In genomic region chr1:99836171-99837122, GRCh38 we compare ENCODE assay signal across 1 cellular context.
TF ChIP-seq lines count a peak whose summit lies in the region.
"Not testable (repeated sequence)": the region's sequence is repeated elsewhere in the genome, so short reads cannot be mapped to it uniquely, and the experiment has no call there.

No MANE protein-coding gene starts in this region.

TF ChIP-seq in HepG2, 621 proteins besides CTCF, POLR2A, EP300 and RAD21 (continued from another document):
- TF ChIP-seq ZNF281 (CRISPR knock-in tag; IDR thresholded peaks at IDR 0.05; ENCODE audit: borderline replicate concordance) (peak; percentile 40; the same call in 1 of the 2 replicates), SOX6 (CRISPR knock-in tag; IDR thresholded peaks at IDR 0.05) (peak; percentile 28; the same call in 1 of the 2 replicates), SOX13 (CRISPR knock-in tag; conservative IDR thresholded peaks at IDR 0.05 in 1 of 2, IDR thresholded peaks at IDR 0.05 in 1 of 2) (peak in 1 of 2 experiments; percentile 29; a peak in 1 of 4 replicates), FOXA1 (CRISPR knock-in tag; IDR thresholded peaks at IDR 0.05) (peak; percentile 72), ZFY (CRISPR knock-in tag; IDR thresholded peaks at IDR 0.05) (peak; percentile 19; the same call in 1 of the 2 replicates), ARID5B (CRISPR knock-in tag; IDR thresholded peaks at IDR 0.05) (peak; percentile 36), PPARG (CRISPR knock-in tag; conservative IDR thresholded peaks at IDR 0.05) (0 out of 2 replicates have a peak, but pooled peaks have one; percentile 22), ZGPAT (CRISPR knock-in tag; IDR thresholded peaks at IDR 0.05) (0 out of 2 replicates have a peak, but pooled peaks have one; percentile 19), SIX1 (CRISPR knock-in tag; IDR thresholded peaks at IDR 0.05; ENCODE audit: borderline replicate concordance) (peak; percentile 77; the same call in 1 of the 2 replicates), PITX1 (CRISPR knock-in tag; IDR thresholded peaks at IDR 0.05) (peak; percentile 84), ZMYM4 (CRISPR knock-in tag; IDR thresholded peaks at IDR 0.05) (peak; percentile 17; the same call in 1 of the 2 replicates), GFI1 (CRISPR knock-in tag; IDR thresholded peaks at IDR 0.05; ENCODE audit: borderline replicate concordance) (0 out of 2 replicates have a peak, but pooled peaks have one; percentile 19), HNF1A (IDR thresholded peaks at IDR 0.05; ENCODE audit: low read depth) (0 out of 2 replicates have a peak, but pooled peaks have one; percentile 27)
- not testable (repeated sequence) for TF ChIP-seq SOX6 (IDR thresholded peaks at IDR 0.05); SOX13 (IDR thresholded peaks at IDR 0.05); FOXA1 (IDR thresholded peaks at IDR 0.05); HNF1A (CRISPR knock-in tag; IDR thresholded peaks at IDR 0.05; ENCODE audit: borderline replicate concordance)
